Comparison of ENCODE assay signal across 11 cellular contexts in genomic region chr12:75721790-75722189, GRCh38.
DNase-seq lines count a peak whose midpoint lies in the region; ATAC-seq and TF ChIP-seq lines count a peak whose summit lies in the region.
"Had no signal": no experiment of that assay in that cellular context is flagged by ENCODE, and none has a peak within 500 bp of the region (broad histone marks: within the 10 kb centered on the region; RNA-seq: fewer than 3 reads in every experiment).

No MANE protein-coding gene starts in this region.

- H3K36me3 ChIP-seq in SK-N-SH (replicated peaks in 1 of 2; ENCODE audit: control insufficient read depth in 1 of 2, insufficient read depth in 2 of 2, low read length in 1 of 2) (no peaks in the 10 kb centered on the region), tibial artery (no peaks in the 10 kb centered on the region)
- H3K36me3 ChIP-seq: tibial nerve had no signal

- H3K36me3 Mint-ChIP-seq in MCF 10A (ENCODE audit: insufficient read depth, unreplicated experiment) (no peaks in the 10 kb centered on the region), mesothelial cell of epicardium (no peaks in the 10 kb centered on the region)

- H3K27me3 Mint-ChIP-seq in MCF 10A (ENCODE audit: insufficient read depth, unreplicated experiment) (no peaks in the 10 kb centered on the region), mesothelial cell of epicardium (ENCODE audit: low read depth) (no peaks in the 10 kb centered on the region)

- TF ChIP-seq EP300 in SK-N-SH (IDR thresholded peaks at IDR 0.05; ENCODE audit: borderline replicate concordance in 1 of 2, low read depth in 1 of 2, low read length in 1 of 2) = no peak

- peak overlapping the region; percentile 65; the same call in 1 of the 2 replicates for H2AFZ ChIP-seq in SK-N-SH (ENCODE audit: low read depth)

- H3K9me3 Mint-ChIP-seq in MCF 10A (ENCODE audit: unreplicated experiment) (no peaks in the 10 kb centered on the region), mesothelial cell of epicardium (no peaks in the 10 kb centered on the region)

- peaks cover 24 to 52% of the 10 kb centered on the region in 2 experiments for H3K4me1 ChIP-seq in SK-N-SH (ENCODE audit: control insufficient read depth in 1 of 2, insufficient read depth in 2 of 2, low read depth in 1 of 2, low read length in 1 of 2)
- H3K4me1 ChIP-seq in tibial artery = peaks cover 0 to 22% (median 10%) of the 10 kb centered on the region in 4 donors

- H3F3A ChIP-seq in SK-N-SH (replicated peaks; ENCODE audit: insufficient read depth) = peaks cover 37% of the 10 kb centered on the region

- H3K9me3 ChIP-seq in SK-N-SH (no peaks in the 10 kb centered on the region), tibial artery (no peaks in the 10 kb centered on the region)
- H3K9me3 ChIP-seq: tibial nerve had no signal

- peak overlapping the region; percentile 23; the same call in 1 of the 2 replicates for H3K4me2 ChIP-seq in SK-N-SH

- H3K9ac ChIP-seq in SK-N-SH = no peak overlapping the region

- 97% methylated on average over 2 of the region's 2 CpGs for WGBS in SK-N-SH (ENCODE audit: low lambda C conversion rate)

- no peaks in the 10 kb centered on the region for H3K27me3 ChIP-seq in SK-N-SH (ENCODE audit: insufficient read depth)
- no peaks in the 10 kb centered on the region for H3K27me3 ChIP-seq in tibial artery
- H3K27me3 ChIP-seq: tibial nerve had no signal

- no peak for TF ChIP-seq CTCF in SK-N-SH (IDR thresholded peaks at IDR 0.05)
- no peak for TF ChIP-seq CTCF in MCF 10A (IDR thresholded peaks at IDR 0.05; ENCODE audit: unreplicated experiment)
- no peak for TF ChIP-seq CTCF in mesothelial cell of epicardium (IDR thresholded peaks at IDR 0.05; ENCODE audit: unreplicated experiment)
- TF ChIP-seq CTCF in tibial artery (IDR thresholded peaks at IDR 0.05) = no peak

- no peaks in the 10 kb centered on the region for H3K9me2 ChIP-seq in SK-N-SH

- H3K4me1 Mint-ChIP-seq in MCF 10A (ENCODE audit: insufficient read depth, unreplicated experiment) (peaks cover 43% of the 10 kb centered on the region), mesothelial cell of epicardium (peaks cover 49% of the 10 kb centered on the region)

- peak overlapping the region; percentile 94 for H3K27ac Mint-ChIP-seq in MCF 10A (ENCODE audit: low read depth, unreplicated experiment)
- H3K27ac Mint-ChIP-seq in mesothelial cell of epicardium = peak overlapping the region; percentile 43

- intact Hi-C loops in MCF 10A (cut with micrococcal nuclease) (loop anchor here (5.0 to 10.0 kb wide), 3 partner anchors 97 to 421 kb away; partner anchors contain the start of gene PHLDA1), tibial artery (cut with DNase I; ENCODE audit: low total_unique reads) (no loop called here)

- H3K27ac ChIP-seq in SK-N-SH (ENCODE audit: low read depth in 2 of 2, low read length in 1 of 2) (peak overlapping the region; percentile 86 to 91), tibial artery (peak overlapping the region; percentile 26 to 43)

- no peaks in the 10 kb centered on the region for H4K20me1 ChIP-seq in SK-N-SH (ENCODE audit: insufficient read depth)

- TF ChIP-seq RAD21 in SK-N-SH (IDR thresholded peaks at IDR 0.05; ENCODE audit: low read length) = no peak

- ATAC-seq in SK-N-SH treated with all-trans-retinoic acid at 6 μM for 48 hours (no peak; the same call in 2 of the 3 replicates), GM21825 (IDR thresholded peaks at IDR 0.05; ENCODE audit: unreplicated experiment) (no peak)

- POLR2A ChIA-PET in SK-N-SH (lab: Yijun Ruan, JAX) = no interaction called here
- POLR2A ChIA-PET in MCF 10A (lab: Yijun Ruan, JAX) = interaction anchor here (1.0 to 4.4 kb wide), 5 partner anchors 9 to 310 kb away, joined by 3 to 34 read pairs (median 4); partner anchors contain the start of gene PHLDA1

- H3K4me3 Mint-ChIP-seq in MCF 10A (ENCODE audit: unreplicated experiment) = no peak overlapping the region
- H3K4me3 Mint-ChIP-seq in mesothelial cell of epicardium = no peak overlapping the region

- CTCF ChIA-PET in SK-N-SH (lab: Yijun Ruan, JAX) = interaction anchor here (0.8 to 0.9 kb wide), 2 partner anchors 12 to 315 kb away, joined by 3 read pairs; no protein-coding TSS in a partner anchor
- CTCF ChIA-PET in MCF 10A (lab: Yijun Ruan, JAX) = interaction anchor here (0.6 to 1.5 kb wide), 6 partner anchors 9 to 310 kb away, joined by 3 to 5 read pairs (median 3); partner anchors contain the start of gene PHLDA1

- H3K4me3 ChIP-seq in SK-N-SH (ENCODE audit: low read depth in 2 of 2, low read length in 1 of 2) (no peak overlapping the region), tibial artery (no peak overlapping the region)
- H3K4me3 ChIP-seq: tibial nerve had no signal

- no TSS peak for BruUV-seq in MCF 10A (replicated peaks; lab: Mats Ljungman, UMichigan)

- H3K79me2 ChIP-seq in SK-N-SH (ENCODE audit: insufficient read depth) = no peaks in the 10 kb centered on the region

- DNase-seq in SK-N-SH = no peak
- DNase-seq in MCF 10A (ENCODE audit: unreplicated experiment) = no peak
- DNase-seq in mesothelial cell of epicardium (ENCODE audit: low spot score in 2 of 2, unreplicated experiment in 2 of 2) = no peak
- no peak for DNase-seq in tibial artery
- no peak for DNase-seq in stimulated activated naive CD4-positive, alpha-beta T cell treated with Interleukin-2 at 50 U/mL for 16 hours (lab: John Stamatoyannopoulos, UW)
- no peak for DNase-seq in HCEC 1CT
- DNase-seq: EL, NCI-H524 treated with DMSO at 0.1 percent for 48 hours had no signal

TF ChIP-seq in SK-N-SH, 30 proteins besides CTCF, POLR2A, EP300 and RAD21 (continues in another document):
- TF ChIP-seq SIN3A (IDR thresholded peaks at IDR 0.05; ENCODE audit: borderline replicate concordance, low read depth, low read length) = no peak
- TF ChIP-seq RXRA (IDR thresholded peaks at IDR 0.05; ENCODE audit: borderline replicate concordance, low read depth) = no peak
- TF ChIP-seq PBX3 (IDR thresholded peaks at IDR 0.05) = no peak
- no peak for TF ChIP-seq YY1 (IDR thresholded peaks at IDR 0.05; ENCODE audit: low read depth)
- no peak for TF ChIP-seq FOSL2 (IDR thresholded peaks at IDR 0.05; ENCODE audit: borderline replicate concordance, low read depth)
- no peak for TF ChIP-seq TEAD4 (IDR thresholded peaks at IDR 0.05; ENCODE audit: borderline replicate concordance, insufficient read depth)
- TF ChIP-seq NRF1 (IDR thresholded peaks at IDR 0.05; ENCODE audit: low read depth, low read length) = no peak
- TF ChIP-seq GATA2 (CRISPR knock-in tag; IDR thresholded peaks at IDR 0.05) = no peak

TF ChIP-seq in SK-N-SH treated with all-trans-retinoic acid at 6 μM for 48 hours, 23 proteins besides CTCF, POLR2A, EP300 and RAD21:
- TF ChIP-seq, protein P1, sequence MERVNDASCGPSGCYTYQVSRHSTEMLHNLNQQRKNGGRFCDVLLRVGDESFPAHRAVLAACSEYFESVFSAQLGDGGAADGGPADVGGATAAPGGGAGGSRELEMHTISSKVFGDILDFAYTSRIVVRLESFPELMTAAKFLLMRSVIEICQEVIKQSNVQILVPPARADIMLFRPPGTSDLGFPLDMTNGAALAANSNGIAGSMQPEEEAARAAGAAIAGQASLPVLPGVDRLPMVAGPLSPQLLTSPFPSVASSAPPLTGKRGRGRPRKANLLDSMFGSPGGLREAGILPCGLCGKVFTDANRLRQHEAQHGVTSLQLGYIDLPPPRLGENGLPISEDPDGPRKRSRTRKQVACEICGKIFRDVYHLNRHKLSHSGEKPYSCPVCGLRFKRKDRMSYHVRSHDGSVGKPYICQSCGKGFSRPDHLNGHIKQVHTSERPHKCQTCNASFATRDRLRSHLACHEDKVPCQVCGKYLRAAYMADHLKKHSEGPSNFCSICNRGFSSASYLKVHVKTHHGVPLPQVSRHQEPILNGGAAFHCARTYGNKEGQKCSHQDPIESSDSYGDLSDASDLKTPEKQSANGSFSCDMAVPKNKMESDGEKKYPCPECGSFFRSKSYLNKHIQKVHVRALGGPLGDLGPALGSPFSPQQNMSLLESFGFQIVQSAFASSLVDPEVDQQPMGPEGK (CRISPR knock-in tag; IDR thresholded peaks at IDR 0.05; ENCODE audit: borderline replicate concordance) = no peak
- no peak for TF ChIP-seq TCF4 (CRISPR knock-in tag; IDR thresholded peaks at IDR 0.05; ENCODE audit: borderline replicate concordance)
- no peak for TF ChIP-seq ESRRG (CRISPR knock-in tag; IDR thresholded peaks at IDR 0.05)
- TF ChIP-seq SNAI2 (CRISPR knock-in tag; IDR thresholded peaks at IDR 0.05) = no peak
- no peak for TF ChIP-seq CSDC2 (CRISPR knock-in tag; IDR thresholded peaks at IDR 0.05)
- no peak for TF ChIP-seq RARB (CRISPR knock-in tag; IDR thresholded peaks at IDR 0.05)
- no peak for TF ChIP-seq ZC3H10 (CRISPR knock-in tag; IDR thresholded peaks at IDR 0.05)
- no peak for TF ChIP-seq TOX (CRISPR knock-in tag; IDR thresholded peaks at IDR 0.05; ENCODE audit: borderline replicate concordance)
- no peak for TF ChIP-seq ZNF70 (CRISPR knock-in tag; IDR thresholded peaks at IDR 0.05)
- TF ChIP-seq ISL1 (CRISPR knock-in tag; IDR thresholded peaks at IDR 0.05) = no peak
- TF ChIP-seq GLIS3 (CRISPR knock-in tag; IDR thresholded peaks at IDR 0.05) = no peak
- no peak for TF ChIP-seq PPARA (CRISPR knock-in tag; IDR thresholded peaks at IDR 0.05; ENCODE audit: borderline replicate concordance)
- TF ChIP-seq, protein P2, sequence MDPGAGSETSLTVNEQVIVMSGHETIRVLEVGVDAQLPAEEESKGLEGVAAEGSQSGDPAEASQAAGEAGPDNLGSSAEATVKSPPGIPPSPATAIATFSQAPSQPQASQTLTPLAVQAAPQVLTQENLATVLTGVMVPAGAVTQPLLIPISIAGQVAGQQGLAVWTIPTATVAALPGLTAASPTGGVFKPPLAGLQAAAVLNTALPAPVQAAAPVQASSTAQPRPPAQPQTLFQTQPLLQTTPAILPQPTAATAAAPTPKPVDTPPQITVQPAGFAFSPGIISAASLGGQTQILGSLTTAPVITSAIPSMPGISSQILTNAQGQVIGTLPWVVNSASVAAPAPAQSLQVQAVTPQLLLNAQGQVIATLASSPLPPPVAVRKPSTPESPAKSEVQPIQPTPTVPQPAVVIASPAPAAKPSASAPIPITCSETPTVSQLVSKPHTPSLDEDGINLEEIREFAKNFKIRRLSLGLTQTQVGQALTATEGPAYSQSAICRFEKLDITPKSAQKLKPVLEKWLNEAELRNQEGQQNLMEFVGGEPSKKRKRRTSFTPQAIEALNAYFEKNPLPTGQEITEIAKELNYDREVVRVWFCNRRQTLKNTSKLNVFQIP (CRISPR knock-in tag; IDR thresholded peaks at IDR 0.05; ENCODE audit: borderline replicate concordance, low read depth) = no peak
- no peak for TF ChIP-seq ZFP30 (CRISPR knock-in tag; IDR thresholded peaks at IDR 0.05)
- TF ChIP-seq ARNTL (CRISPR knock-in tag; IDR thresholded peaks at IDR 0.05; ENCODE audit: borderline replicate concordance, low read depth) = no peak
TF ChIP-seq in SK-N-SH treated with all-trans-retinoic acid at 6 μM for 48 hours: peak in this region for 0.
